9 cellular contexts compared by ENCODE assay signal in genomic region chr12:71461787-71462328, GRCh38. TPM values are rescaled to one million over a fixed set of nuclear protein-coding genes. Genes with fewer than 3 reads are reported as not detected.
"Had no signal": no experiment of that assay in that cellular context is flagged by ENCODE, and none has a peak within 500 bp of the region (broad histone marks: within the 10 kb centered on the region; RNA-seq: fewer than 3 reads in every experiment).

No MANE protein-coding gene starts in this region.

- H3K27ac ChIP-seq: GM23248, KMS-11 had no signal

- FAIRE-seq: HTR-8/SVneo had no signal

- ATAC-seq: HCT116 had no signal

- H3K4me3 ChIP-seq: GM23248, HAP-1 had no signal

- DNase-seq: GM23248, GOT3, H7, IMR-90, KBM-7 had no signal

- H2AFZ ChIP-seq: GM23248 had no signal

- H3K9ac ChIP-seq: GM23248, KMS-11 had no signal

- H3K9me3 ChIP-seq: HAP-1 had no signal

- H3K36me3 ChIP-seq: HAP-1 had no signal

- H3K4me2 ChIP-seq: KMS-11 had no signal

- H3K4me1 ChIP-seq: HAP-1 had no signal

RNA-seq across cellular contexts. Expression of gene LGR5, which starts 22.3 kb away (rescaled TPM):
- total RNA-seq: GM23248, IMR-90 had no signal
- polyA plus RNA-seq: GM23248, IMR-90 had no signal
